1 cellular context compared by ENCODE assay signal in genomic region chr20:4165984-4166725, GRCh38.
TF ChIP-seq lines count a peak whose summit lies in the region.

No MANE protein-coding gene starts in this region.

TF ChIP-seq in HEK293, 187 proteins besides CTCF, POLR2A, EP300 and RAD21 (continued from another document):
- TF ChIP-seq ZNF18 (tag by site-specific recombination; IDR thresholded peaks at IDR 0.05) = peak; percentile 76
